ENCODE assay signal across 8 cellular contexts in genomic region chr19:12890299-12890786, GRCh38. TPM values are rescaled to one million over a fixed set of nuclear protein-coding genes. Genes with fewer than 3 reads are reported as not detected.
DNase-seq lines count a peak whose midpoint lies in the region; ATAC-seq and TF ChIP-seq lines count a peak whose summit lies in the region.
"Not testable (repeated sequence)": the region's sequence is repeated elsewhere in the genome, so short reads cannot be mapped to it uniquely, and the experiment has no call there.

No MANE protein-coding gene starts in this region.

- peaks cover 19% of the 10 kb centered on the region for H3K4me1 Mint-ChIP-seq in activated T-cell treated with anti-CD3 and anti-CD28 coated beads, Interleukin-2, amount 50 U/mL, for 4 hours (ENCODE audit: low read depth)
- H3K4me1 Mint-ChIP-seq in natural killer cell, result peaks cover 10 to 27% of the 10 kb centered on the region in 2 donors
- H3K4me1 Mint-ChIP-seq in stimulated activated naive B cell treated with anti-CD40 and anti-IgM and Interleukin-4, amounts not matched to agents 10 μg/mL and 1 μg/mL and 100 μg/mL, for 72 hours, result peaks cover 19 to 29% of the 10 kb centered on the region in 2 donors

- not testable (repeated sequence) for BruUV-seq in PC-3 (replicated peaks; lab: Mats Ljungman, UMichigan)

- TF ChIP-seq CTCF in AG09309 (IDR thresholded peaks at IDR 0.05; ENCODE audit: control insufficient read depth, insufficient read depth, low read depth, low read length, missing control alignments); PC-3 (conservative IDR thresholded peaks at IDR 0.05; ENCODE audit: low read depth, low read length); colonic mucosa (IDR thresholded peaks at IDR 0.05); right atrium auricular region (IDR thresholded peaks at IDR 0.05); natural killer cell (IDR thresholded peaks at IDR 0.05): not testable (repeated sequence)

- H2AFZ ChIP-seq in PC-3 (ENCODE audit: low read length), result peak overlapping the region; percentile 68

- peaks cover 21% of the 10 kb centered on the region for H3K36me3 Mint-ChIP-seq in activated T-cell treated with anti-CD3 and anti-CD28 coated beads, Interleukin-2, amount 50 U/mL, for 4 hours (ENCODE audit: insufficient read depth)
- peaks cover 14% of the 10 kb centered on the region for H3K36me3 Mint-ChIP-seq in natural killer cell
- H3K36me3 Mint-ChIP-seq in stimulated activated naive B cell treated with anti-CD40 and anti-IgM and Interleukin-4, amounts not matched to agents 10 μg/mL and 1 μg/mL and 100 μg/mL, for 72 hours, result peaks cover 15 to 32% of the 10 kb centered on the region in 2 donors

- H3K9me2 ChIP-seq in PC-3 (replicated peaks; ENCODE audit: low read length), result not testable (repeated sequence)

- ATAC-seq in PC-3; activated T-cell treated with anti-CD3 and anti-CD28 coated beads, Interleukin-2, amount 50 U/mL, for 4 hours; natural killer cell; stimulated activated naive B cell treated with anti-CD40 and anti-IgM and Interleukin-4, amounts not matched to agents 10 μg/mL and 1 μg/mL and 100 μg/mL, for 72 hours (replicated peaks): not testable (repeated sequence)

- H3K79me2 ChIP-seq in PC-3 (ENCODE audit: low read length), result peaks cover 11% of the 10 kb centered on the region

- H3K27ac Mint-ChIP-seq in natural killer cell, result peak overlapping the region; percentile 90 to 93
- H3K27ac Mint-ChIP-seq in stimulated activated naive B cell treated with anti-CD40 and anti-IgM and Interleukin-4, amounts not matched to agents 10 μg/mL and 1 μg/mL and 100 μg/mL, for 72 hours, result peak overlapping the region; percentile 98

- not testable (repeated sequence) for H3K27me3 Mint-ChIP-seq in activated T-cell treated with anti-CD3 and anti-CD28 coated beads, Interleukin-2, amount 50 U/mL, for 4 hours (ENCODE audit: low read depth); natural killer cell (ENCODE audit: low read depth in 2 of 2); stimulated activated naive B cell treated with anti-CD40 and anti-IgM and Interleukin-4, amounts not matched to agents 10 μg/mL and 1 μg/mL and 100 μg/mL, for 72 hours

- CTCF ChIA-PET in PC-3 (lab: Charles Lee), result interaction anchor here (0.5 to 0.6 kb wide), 3 partner anchors 18 to 56 kb away, joined by 5 to 7 read pairs (median 6); no protein-coding TSS in a partner anchor

- H3K4me3 ChIP-seq in AG09309 (ENCODE audit: control insufficient read depth, low read depth, low read length), result peak overlapping the region; percentile 1; the same call in 1 of the 2 replicates
- peak overlapping the region; percentile 34 for H3K4me3 ChIP-seq in H7 (ENCODE audit: insufficient read depth, low read depth, low read length)
- peak overlapping the region; percentile 80 for H3K4me3 ChIP-seq in PC-3 (ENCODE audit: low read length)
- H3K4me3 ChIP-seq in colonic mucosa, result not testable (repeated sequence)
- H3K4me3 ChIP-seq in right atrium auricular region, result peak overlapping the region in 1 of 2 donors; percentile 91

- intact Hi-C loops in PC-3 (cut with micrococcal nuclease); colonic mucosa (cut with DNase I): not testable (repeated sequence)
- intact Hi-C loops in natural killer cell (cut with micrococcal nuclease), result loop anchor here (2.0 kb wide), 2 partner anchors 28 to 48 kb away; partner anchors contain the start of genes CALR and SYCE2

- not testable (repeated sequence) for H3K27ac ChIP-seq in PC-3 (ENCODE audit: low read length); colonic mucosa
- H3K27ac ChIP-seq in right atrium auricular region, result peak overlapping the region; percentile 31 to 39

- H3F3A ChIP-seq in PC-3 (ENCODE audit: low read length, unreplicated experiment), result not testable (repeated sequence)

- H3K36me3 ChIP-seq in H7 (replicated peaks; ENCODE audit: control insufficient read depth, insufficient read depth, low read length), result peaks cover 11% of the 10 kb centered on the region
- H3K36me3 ChIP-seq in PC-3 (ENCODE audit: low read depth, low read length); colonic mucosa; right atrium auricular region: not testable (repeated sequence)

- H3K9ac ChIP-seq in PC-3 (ENCODE audit: low read length), result not testable (repeated sequence)
- peak overlapping the region; percentile 7 to 79 for H3K9ac ChIP-seq in colonic mucosa (ENCODE audit: low read depth in 2 of 2, low read length in 2 of 2)

- not testable (repeated sequence) for DNase-seq in AG09309 (ENCODE audit: low read depth); H7; PC-3; activated T-cell treated with anti-CD3 and anti-CD28 coated beads, Interleukin-2, amount 50 U/mL, for 4 hours; colonic mucosa; right atrium auricular region (ENCODE audit: low spot score); natural killer cell; stimulated activated naive B cell treated with anti-CD40 and anti-IgM and Interleukin-4, amounts not matched to agents 10 μg/mL and 1 μg/mL and 100 μg/mL, for 72 hours

- not testable (repeated sequence) for H3K9me3 ChIP-seq in PC-3 (ENCODE audit: low read length); colonic mucosa; right atrium auricular region

- peaks cover 21% of the 10 kb centered on the region for H3K27me3 ChIP-seq in H7 (ENCODE audit: control insufficient read depth, insufficient read depth, low read length)
- H3K27me3 ChIP-seq in PC-3 (ENCODE audit: low read length); colonic mucosa; right atrium auricular region: not testable (repeated sequence)

- H4K20me1 ChIP-seq in PC-3 (ENCODE audit: low read length), result not testable (repeated sequence)

- not testable (repeated sequence) for H3K4me1 ChIP-seq in PC-3 (ENCODE audit: insufficient read depth, low read length); colonic mucosa
- H3K4me1 ChIP-seq in right atrium auricular region, result peaks cover 0 to 26% of the 10 kb centered on the region in 2 donors

- peak overlapping the region; percentile 99 for H3K4me2 ChIP-seq in PC-3 (ENCODE audit: low read length)

- POLR2A ChIA-PET in PC-3 (lab: Charles Lee; ENCODE audit: unreplicated experiment), result interaction anchor here (0.7 kb wide), 1 partner anchor 29 kb away, joined by 4 read pairs; no protein-coding TSS in a partner anchor

- peak overlapping the region; percentile 99 for H3K4me3 Mint-ChIP-seq in activated T-cell treated with anti-CD3 and anti-CD28 coated beads, Interleukin-2, amount 50 U/mL, for 4 hours
- peak overlapping the region; percentile 96 for H3K4me3 Mint-ChIP-seq in natural killer cell
- H3K4me3 Mint-ChIP-seq in stimulated activated naive B cell treated with anti-CD40 and anti-IgM and Interleukin-4, amounts not matched to agents 10 μg/mL and 1 μg/mL and 100 μg/mL, for 72 hours, result peak overlapping the region; percentile 94 to 97

- H3K9me3 Mint-ChIP-seq in activated T-cell treated with anti-CD3 and anti-CD28 coated beads, Interleukin-2, amount 50 U/mL, for 4 hours; natural killer cell; stimulated activated naive B cell treated with anti-CD40 and anti-IgM and Interleukin-4, amounts not matched to agents 10 μg/mL and 1 μg/mL and 100 μg/mL, for 72 hours: not testable (repeated sequence)

RNA-seq across cellular contexts. Expression of gene GCDH, which starts 0.6 kb away (rescaled TPM):
- 42.3 and 59.4 TPM in 2 replicates for total RNA-seq in H7 (2014; rRNA removed; shearing (Covaris generic))
- 37.4 and 38.6 TPM in 2 replicates for total RNA-seq in PC-3 (2014; rRNA removed)
- total RNA-seq in activated T-cell treated with anti-CD3 and anti-CD28 coated beads, Interleukin-2, amount 50 U/mL, for 4 hours, result 10 to 100 TPM; 60.1 to 85.8 (median 72.8) TPM
- total RNA-seq in colonic mucosa, result 10 to 100 TPM; 21.1 to 39.2 TPM
- 10 to 100 TPM; 28.4 to 58.3 TPM for total RNA-seq in right atrium auricular region
- 10 to 100 TPM; 35.9 to 41.7 (median 36.3) TPM for total RNA-seq in natural killer cell

RNA-seq across cellular contexts. Expression of gene KLF1, which starts 3.3 kb away (rescaled TPM):
- 0.37 and 0.76 TPM in 2 replicates for total RNA-seq in H7 (2014; rRNA removed; shearing (Covaris generic))
- not detected in 2 replicates for total RNA-seq in PC-3 (2014; rRNA removed)
- under 1 TPM; 0.55 to 0.92 (median 0.68) TPM for total RNA-seq in activated T-cell treated with anti-CD3 and anti-CD28 coated beads, Interleukin-2, amount 50 U/mL, for 4 hours
- under 1 TPM in 1 of 2 donors, not detected in 1; 0.25 TPM for total RNA-seq in colonic mucosa
- total RNA-seq in right atrium auricular region, result under 1 TPM in 1 of 2 donors, not detected in 1; 0.26 TPM
- total RNA-seq in natural killer cell, result not detected

RNA-seq across cellular contexts. Expression of gene DNASE2, which starts 9.1 kb away (rescaled TPM):
- 15.3 and 16.8 TPM in 2 replicates for total RNA-seq in H7 (2014; rRNA removed; shearing (Covaris generic))
- total RNA-seq in PC-3 (2014; rRNA removed) (47.1 and 48.0 TPM in 2 replicates), colonic mucosa (10 to 100 TPM; 29.0 to 33.5 TPM), right atrium auricular region (10 to 100 TPM; 24.2 to 24.9 TPM), natural killer cell (10 to 100 TPM; 28.3 to 31.7 (median 31.2) TPM)
- 10 to 100 TPM; 14.3 to 19.5 (median 15.9) TPM for total RNA-seq in activated T-cell treated with anti-CD3 and anti-CD28 coated beads, Interleukin-2, amount 50 U/mL, for 4 hours

RNA-seq across cellular contexts. Expression of gene SYCE2, which starts 28.8 kb away (rescaled TPM):
- 0.24 and 2.0 TPM in 2 replicates for total RNA-seq in H7 (2014; rRNA removed; shearing (Covaris generic))
- 0.40 and 0.95 TPM in 2 replicates for total RNA-seq in PC-3 (2014; rRNA removed)
- total RNA-seq in activated T-cell treated with anti-CD3 and anti-CD28 coated beads, Interleukin-2, amount 50 U/mL, for 4 hours, result under 1 TPM; 0.53 to 0.91 (median 0.87) TPM
- total RNA-seq in colonic mucosa, result under 1 TPM in 1 of 2 donors, not detected in 1; 0.32 TPM
- not detected for total RNA-seq in right atrium auricular region
- total RNA-seq in natural killer cell, result 1 to 10 TPM in 1 of 3 donors, under 1 TPM in 2; 0.88 to 2.2 (median 0.92) TPM

RNA-seq across cellular contexts. Expression of gene FARSA, which starts 43.2 kb away (rescaled TPM):
- total RNA-seq in H7 (2014; rRNA removed; shearing (Covaris generic)), result 93.0 and 117 TPM in 2 replicates
- total RNA-seq in PC-3 (2014; rRNA removed) (194 and 339 TPM in 2 replicates), colonic mucosa (100 to 1,000 TPM in 1 of 2 donors, 10 to 100 TPM in 1; 46.9 to 111 TPM), right atrium auricular region (10 to 100 TPM; 36.4 TPM), natural killer cell (10 to 100 TPM; 29.3 to 34.5 (median 32.0) TPM)
- total RNA-seq in activated T-cell treated with anti-CD3 and anti-CD28 coated beads, Interleukin-2, amount 50 U/mL, for 4 hours, result 100 to 1,000 TPM; 345 to 368 (median 368) TPM
